In genomic region chr3:194184265-194184751, GRCh38 we compare ENCODE assay signal across 11 cellular contexts. TPM values are rescaled to one million over a fixed set of nuclear protein-coding genes. Genes with fewer than 3 reads are reported as not detected.
A peak's percentile ranks its signal among the peaks of the same experiment; 100 is the strongest.
DNase-seq lines count a peak whose midpoint lies in the region; ATAC-seq, FAIRE-seq and TF ChIP-seq lines count a peak whose summit lies in the region.
"Had no signal": no experiment of that assay in that cellular context is flagged by ENCODE, and none has a peak within 500 bp of the region (broad histone marks: within the 10 kb centered on the region; RNA-seq: fewer than 3 reads in every experiment).

No MANE protein-coding gene starts in this region.

- H3K36me3 ChIP-seq in Panc1 (ENCODE audit: control insufficient read depth, insufficient read depth, low read length) = no peaks in the 10 kb centered on the region
- H3K36me3 ChIP-seq in mucosa of descending colon (ENCODE audit: low read depth) = no peaks in the 10 kb centered on the region

- ATAC-seq in Panc1 (no peak), mucosa of descending colon (peak; percentile 49), HG03280 (IDR thresholded peaks at IDR 0.05; ENCODE audit: unreplicated experiment) (no peak), left lobe of liver (no peak), HG03457 (IDR thresholded peaks at IDR 0.05; ENCODE audit: unreplicated experiment) (no peak)

- peak; percentile 84 for DNase-seq in DMS53 treated with DMSO at 0.1 percent for 48 hours (lab: John Stamatoyannopoulos, UW; ENCODE audit: unreplicated experiment)
- DNase-seq in NCI-H146 treated with DMSO at 0.1 percent for 48 hours (lab: John Stamatoyannopoulos, UW; ENCODE audit: unreplicated experiment) = peak; percentile 99
- no peak for DNase-seq in Panc1 (ENCODE audit: low read depth, low spot score)
- DNase-seq in mucosa of descending colon = no peak
- no peak for DNase-seq in RCC 7860 (ENCODE audit: low spot score)
- no peak for DNase-seq in left lobe of liver (ENCODE audit: low spot score)
- DNase-seq: MV-4-11, retina had no signal

- no peaks in the 10 kb centered on the region for H3K27me3 ChIP-seq in Panc1 (ENCODE audit: control insufficient read depth, insufficient read depth, low read length)

- BruUV-seq in Panc1 (replicated peaks; lab: Mats Ljungman, UMichigan) = no TSS peak

- H3K9me3 ChIP-seq in Panc1 (ENCODE audit: control insufficient read depth, insufficient read depth, low read depth, low read length) (no peaks in the 10 kb centered on the region), mucosa of descending colon (no peaks in the 10 kb centered on the region)

- FAIRE-seq in RCC 7860 (lab: Jason Lieb, UNC) = no peak
- FAIRE-seq: TTC549 had no signal

- in situ Hi-C loops in Panc1 (cut with HindIII; ENCODE audit: low pct_unique_long_range_greater_than_20kb, low sequenced_read_pairs) = no loop called here

- CTCF ChIA-PET in Panc1 (lab: Charles Lee) = interaction anchor here (1.1 kb wide), 1 partner anchor 45 kb away, joined by 3 read pairs; no protein-coding TSS in a partner anchor

- intact Hi-C loops in Panc1 (cut with micrococcal nuclease; ENCODE audit: unreplicated experiment) (no loop called here), mucosa of descending colon (cut with DNase I, micrococcal nuclease) (no loop called here)

- POLR2A ChIA-PET in Panc1 (lab: Charles Lee) = no interaction called here

- H3K4me1 ChIP-seq in Panc1 (ENCODE audit: control insufficient read depth, insufficient read depth, low read length) (peaks cover 7% of the 10 kb centered on the region), mucosa of descending colon (ENCODE audit: low read depth) (peaks cover 5% of the 10 kb centered on the region)

- H3K27ac ChIP-seq in Panc1 (ENCODE audit: low read length) = peak overlapping the region; percentile 19; the same call in 1 of the 2 replicates

- TF ChIP-seq CTCF in Panc1 (IDR thresholded peaks at IDR 0.05) (no peak), mucosa of descending colon (IDR thresholded peaks at IDR 0.05) (no peak)

- H3K4me3 ChIP-seq in Panc1 (ENCODE audit: low read depth in 2 of 2, low read length in 2 of 2) (no peak overlapping the region), mucosa of descending colon (no peak overlapping the region)

RNA-seq across cellular contexts. Expression of gene HES1, which starts 48.4 kb away (rescaled TPM):
- total RNA-seq in Panc1 (2021; ENCODE audit: unreplicated experiment) (28.5 TPM), mucosa of descending colon (100 to 1,000 TPM in 1 of 3 donors, 10 to 100 TPM in 2; 60.9 to 116 (median 99.0) TPM), left lobe of liver (21.3 TPM)
- polyA plus RNA-seq in Panc1 (2012; ENCODE audit: insufficient read length) = 33.2 TPM

Comparison
In these comparisons a context has a peak if more than half of its experiments do, and no peak if none do; other contexts are left out.
1. DNase-seq: peak in DMS53 treated with DMSO at 0.1 percent for 48 hours (single experiment) and NCI-H146 treated with DMSO at 0.1 percent for 48 hours (single experiment); none in Panc1 (single experiment), mucosa of descending colon (0 of 3), RCC 7860 (single experiment) and left lobe of liver (single experiment).